In the genomic region with DNA sequence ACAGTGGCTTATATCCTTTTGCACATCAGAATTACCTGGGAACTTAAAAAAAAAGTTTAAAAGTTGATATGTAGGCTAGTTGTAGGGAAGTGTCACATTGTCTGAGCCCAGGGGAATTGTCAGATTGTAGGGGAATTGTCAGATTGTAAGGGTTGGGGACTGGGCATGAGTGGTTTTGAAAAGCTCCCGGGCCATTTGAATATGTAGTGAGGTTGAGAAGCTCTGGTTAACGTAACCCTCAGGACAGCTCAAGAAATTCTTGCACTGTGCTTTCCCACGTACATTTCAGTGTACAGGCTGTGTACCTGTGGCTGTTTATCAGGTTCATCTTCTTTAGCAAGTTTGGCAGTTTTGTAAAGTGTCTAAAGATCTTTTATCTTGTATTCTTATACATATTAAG, we compare ENCODE assay signal across 20 cellular contexts.
"Had no signal": no experiment of that assay in that cellular context is flagged by ENCODE, and none has a peak within 500 bp of the region (broad histone marks: within the 10 kb centered on the region; RNA-seq: fewer than 3 reads in every experiment).

No MANE protein-coding gene starts in this region.

- H3K4me3 Mint-ChIP-seq: activated CD4-positive, alpha-beta T cell treated with anti-CD3 and anti-CD28 coated beads, Interleukin-2, amount 10 ng/mL, durations not matched to agents 7 days and 5 days; activated CD8-positive, alpha-beta T cell treated with anti-CD3 and anti-CD28 coated beads, Interleukin-2, amount 10 ng/mL, durations not matched to agents 7 days and 5 days; T-helper 1 cell treated with Interleukin-12 subunit alpha and Interleukin-12 subunit beta and Interleukin-4 antibody, amounts not matched to agents 30 μg/mL and 1 μg/mL, for 36 hours had no signal

- H3K27ac ChIP-seq: esophagus muscularis mucosa, gastroesophageal sphincter, ovary had no signal

- ATAC-seq: activated CD4-positive, CD25-positive, alpha-beta regulatory T cell treated with anti-CD3 and anti-CD28 coated beads, Interleukin-2, amount 50 U/mL, for 24 hours; activated CD8-positive, alpha-beta T cell treated with anti-CD3 and anti-CD28 coated beads, Interleukin-2, amount 10 ng/mL, durations not matched to agents 7 days and 5 days; gastroesophageal sphincter; heart left ventricle; stimulated activated naive B cell treated with anti-CD40 and anti-IgM and Interleukin-4, amounts not matched to agents 10 μg/mL and 1 μg/mL and 100 μg/mL, for 72 hours had no signal

- H3K9me3 ChIP-seq: breast epithelium, esophagus muscularis mucosa, gastroesophageal sphincter, ovary, sigmoid colon, spleen had no signal

- H3K4me3 ChIP-seq: breast epithelium, esophagus muscularis mucosa, gastroesophageal sphincter, heart left ventricle, lung, ovary, sigmoid colon, spleen had no signal

- H3K36me3 ChIP-seq: breast epithelium, esophagus muscularis mucosa, gastroesophageal sphincter, heart left ventricle, ovary, sigmoid colon, spleen had no signal

- H3K9me3 Mint-ChIP-seq: activated CD4-positive, alpha-beta T cell treated with anti-CD3 and anti-CD28 coated beads, Interleukin-2, amount 10 ng/mL, durations not matched to agents 7 days and 5 days; activated naive CD4-positive, alpha-beta T cell treated with anti-CD3 and anti-CD28 coated beads, Interleukin-2, amount 50 U/mL, for 24 hours; T-helper 1 cell treated with Interleukin-12 subunit alpha and Interleukin-12 subunit beta and Interleukin-4 antibody, amounts not matched to agents 30 μg/mL and 1 μg/mL, for 36 hours had no signal

- H3K27ac Mint-ChIP-seq: activated CD4-positive, alpha-beta T cell treated with anti-CD3 and anti-CD28 coated beads, Interleukin-2, amount 10 ng/mL, durations not matched to agents 7 days and 5 days; activated CD8-positive, alpha-beta T cell treated with anti-CD3 and anti-CD28 coated beads, Interleukin-2, amount 10 ng/mL, durations not matched to agents 7 days and 5 days; T-helper 1 cell treated with Interleukin-12 subunit alpha and Interleukin-12 subunit beta and Interleukin-4 antibody, amounts not matched to agents 30 μg/mL and 1 μg/mL, for 36 hours had no signal

- H3K27me3 Mint-ChIP-seq: activated CD4-positive, alpha-beta T cell treated with anti-CD3 and anti-CD28 coated beads, Interleukin-2, amount 10 ng/mL, durations not matched to agents 7 days and 5 days; activated naive CD4-positive, alpha-beta T cell treated with anti-CD3 and anti-CD28 coated beads, Interleukin-2, amount 50 U/mL, for 24 hours had no signal

- H3K27me3 ChIP-seq: breast epithelium, esophagus muscularis mucosa, gastroesophageal sphincter, heart left ventricle, ovary, sigmoid colon had no signal

- DNase-seq: activated CD4-positive, alpha-beta T cell treated with anti-CD3 and anti-CD28 coated beads, Interleukin-2, amount 10 ng/mL, durations not matched to agents 7 days and 5 days; activated CD8-positive, alpha-beta memory T cell treated with anti-CD3 and anti-CD28 coated beads, Interleukin-2, amount 50 U/mL, for 4 hours; activated CD8-positive, alpha-beta T cell treated with anti-CD3 and anti-CD28 coated beads, Interleukin-2, amount 10 ng/mL, durations not matched to agents 7 days and 5 days; activated gamma-delta T cell; activated T-cell treated with anti-CD3 and anti-CD28 coated beads, Interleukin-2, amount 50 U/mL, for 48 hours; cerebellar nuclear complex; effector CD8-positive, alpha-beta T cell; heart left ventricle; ovary; sigmoid colon; spleen; stimulated activated CD4-positive, alpha-beta T cell treated with anti-CD3 and anti-CD28 coated beads, Interleukin-4, amount 100 ng/mL, for 4 hours; stimulated activated naive B cell treated with anti-CD40 and anti-IgM and Interleukin-4, amounts not matched to agents 10 μg/mL and 1 μg/mL and 100 μg/mL, for 72 hours had no signal
